In the genomic region with DNA sequence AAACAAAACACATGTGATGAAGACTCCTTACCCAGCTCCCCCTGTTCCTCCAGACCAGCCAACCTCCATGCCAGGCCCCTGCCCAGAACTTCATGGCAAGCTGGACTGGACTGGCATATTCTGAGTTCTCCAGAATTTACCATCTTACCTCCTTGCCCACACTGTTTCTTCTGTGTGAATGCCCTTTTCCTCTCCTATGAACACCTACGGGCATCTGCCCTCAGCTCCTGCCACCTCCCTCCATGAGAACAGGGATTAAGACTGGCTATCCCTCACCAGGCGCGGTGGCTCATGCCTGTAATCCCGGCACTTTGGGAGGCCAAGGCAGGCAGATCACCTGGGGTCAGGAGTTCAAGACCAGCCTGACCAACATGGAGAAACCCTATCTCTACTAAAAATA, we compare ENCODE assay signal across 24 cellular contexts. TPM values are rescaled to one million over a fixed set of nuclear protein-coding genes. Genes with fewer than 3 reads are reported as not detected.
"Had no signal": no experiment of that assay in that cellular context is flagged by ENCODE, and none has a peak within 500 bp of the region (broad histone marks: within the 10 kb centered on the region; RNA-seq: fewer than 3 reads in every experiment).

No MANE protein-coding gene starts in this region.

- H3K27me3 ChIP-seq: testis had no signal

- H3K4me3 Mint-ChIP-seq: effector memory CD8-positive, alpha-beta T cell; memory B cell; stimulated activated memory B cell treated with anti-CD40 and anti-IgM and Interleukin-4, amounts not matched to agents 10 μg/mL and 1 μg/mL and 100 μg/mL, for 72 hours had no signal

- H3K27ac Mint-ChIP-seq: effector memory CD8-positive, alpha-beta T cell; memory B cell; stimulated activated memory B cell treated with anti-CD40 and anti-IgM and Interleukin-4, amounts not matched to agents 10 μg/mL and 1 μg/mL and 100 μg/mL, for 72 hours had no signal

- H3K36me3 Mint-ChIP-seq: memory B cell; naive B cell; stimulated activated memory B cell treated with anti-CD40 and anti-IgM and Interleukin-4, amounts not matched to agents 10 μg/mL and 1 μg/mL and 100 μg/mL, for 72 hours had no signal

- H3K36me3 ChIP-seq: esophagus squamous epithelium, heart right ventricle, sigmoid colon, tibial artery, upper lobe of left lung had no signal

- ATAC-seq: effector memory CD8-positive, alpha-beta T cell; heart right ventricle; psoas muscle; right cardiac atrium; stimulated activated memory B cell treated with anti-CD40 and anti-IgM and Interleukin-4, amounts not matched to agents 10 μg/mL and 1 μg/mL and 100 μg/mL, for 72 hours; stimulated activated naive CD8-positive, alpha-beta T cell treated with anti-CD3 and anti-CD28 coated beads, Interleukin-15, Interleukin-2, amounts not matched to agents 100 U/mL and 50 U/mL, for 24 hours had no signal

- H3K9me3 ChIP-seq: esophagus squamous epithelium, heart right ventricle, psoas muscle, sigmoid colon, testis, tibial artery, upper lobe of left lung had no signal

- H3K4me3 ChIP-seq: esophagus squamous epithelium, heart right ventricle, lung, psoas muscle, sigmoid colon, testis, tibial artery, upper lobe of left lung had no signal

- FAIRE-seq: endometrium, keratinocyte had no signal

- H3K27ac ChIP-seq: esophagus squamous epithelium, heart right ventricle, psoas muscle, sigmoid colon, testis, tibial artery, upper lobe of left lung had no signal

- DNase-seq: cerebellar nuclear complex; cortex of kidney; effector memory CD8-positive, alpha-beta T cell; erythroblast; esophagus squamous epithelium; foreskin melanocyte; glutamatergic neuron; heart right ventricle; naive B cell; nucleus accumbens; sigmoid colon; stimulated activated CD4-positive, alpha-beta T cell treated with anti-CD3 and anti-CD28 coated beads, Interleukin-4, amount 100 ng/mL, for 4 hours; stimulated activated naive CD8-positive, alpha-beta T cell treated with anti-CD3 and anti-CD28 coated beads, Interleukin-15, Interleukin-2, amounts not matched to agents 100 U/mL and 50 U/mL, for 24 hours; testis; tibial artery; upper lobe of left lung had no signal

- H3K9me3 Mint-ChIP-seq: effector memory CD8-positive, alpha-beta T cell; memory B cell; stimulated activated memory B cell treated with anti-CD40 and anti-IgM and Interleukin-4, amounts not matched to agents 10 μg/mL and 1 μg/mL and 100 μg/mL, for 72 hours had no signal

RNA-seq across cellular contexts. Expression of a gene that starts 54.4 kb away (rescaled TPM):
- total RNA-seq: dermis microvascular lymphatic vessel endothelial cell had no signal
